In the genomic region with DNA sequence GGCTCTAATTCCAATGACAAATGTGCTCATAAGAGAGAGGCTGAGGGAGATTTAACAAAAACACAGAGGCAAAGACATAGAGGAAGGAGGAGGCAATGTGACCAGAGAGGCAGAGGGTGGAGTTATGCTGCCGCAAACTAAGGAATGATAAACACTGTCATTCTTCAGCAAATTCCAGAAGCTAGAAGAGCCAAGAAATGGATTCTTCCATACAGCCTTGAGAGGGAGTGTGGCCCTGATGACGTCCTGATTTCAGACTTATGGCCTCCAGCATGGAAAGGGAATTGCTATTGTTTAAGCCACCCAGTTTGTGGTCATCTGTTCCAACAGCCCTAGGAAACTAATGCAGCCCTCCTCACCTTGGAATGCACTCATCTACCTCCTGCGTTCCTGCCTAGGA, we compare ENCODE assay signal across 28 cellular contexts. TPM values are rescaled to one million over a fixed set of nuclear protein-coding genes. Genes with fewer than 3 reads are reported as not detected.
DNase-seq lines count a peak whose midpoint lies in the region; ATAC-seq, FAIRE-seq and TF ChIP-seq lines count a peak whose summit lies in the region.
"Had no signal": no experiment of that assay in that cellular context is flagged by ENCODE, and none has a peak within 500 bp of the region (broad histone marks: within the 10 kb centered on the region; RNA-seq: fewer than 3 reads in every experiment).

No MANE protein-coding gene starts in this region.

- no peaks in the 10 kb centered on the region for H3K4me1 ChIP-seq in astrocyte (ENCODE audit: insufficient read depth, low read length)
- H3K4me1 ChIP-seq: BE2C, body of pancreas, foreskin keratinocyte, testis had no signal

- no peaks in the 10 kb centered on the region for H3K27me3 Mint-ChIP-seq in natural killer cell (ENCODE audit: low read depth in 2 of 2)
- no peaks in the 10 kb centered on the region for H3K27me3 Mint-ChIP-seq in natural killer cell treated with Interleukin-12 subunit alpha and Interleukin-12 subunit beta and Interleukin-15 and Interleukin-18, amount 100 ng/mL, for 72 hours
- no peaks in the 10 kb centered on the region for H3K27me3 Mint-ChIP-seq in astrocyte (ENCODE audit: low read depth, unreplicated experiment)
- H3K27me3 Mint-ChIP-seq in immature natural killer cell (ENCODE audit: low read depth in 3 of 3) = peaks cover 0 to 3% (median 0%) of the 10 kb centered on the region in 3 donors

- H3K9me3 Mint-ChIP-seq in natural killer cell = no peaks in the 10 kb centered on the region
- peaks cover 3% of the 10 kb centered on the region for H3K9me3 Mint-ChIP-seq in natural killer cell treated with Interleukin-12 subunit alpha and Interleukin-12 subunit beta and Interleukin-15 and Interleukin-18, amount 100 ng/mL, for 72 hours
- no peaks in the 10 kb centered on the region for H3K9me3 Mint-ChIP-seq in astrocyte (ENCODE audit: unreplicated experiment)
- H3K9me3 Mint-ChIP-seq in immature natural killer cell = no peaks in the 10 kb centered on the region
- H3K9me3 Mint-ChIP-seq: T-helper 1 cell treated with Interleukin-12 subunit alpha and Interleukin-12 subunit beta and Interleukin-4 antibody, amounts not matched to agents 30 μg/mL and 1 μg/mL, for 36 hours had no signal

- H2AFZ ChIP-seq in astrocyte (ENCODE audit: low read depth, low read length) = no peak overlapping the region

- H3K4me3 Mint-ChIP-seq in natural killer cell (no peak overlapping the region), astrocyte (ENCODE audit: unreplicated experiment) (no peak overlapping the region), immature natural killer cell (no peak overlapping the region)
- no peak overlapping the region for H3K4me3 Mint-ChIP-seq in natural killer cell treated with Interleukin-12 subunit alpha and Interleukin-12 subunit beta and Interleukin-15 and Interleukin-18, amount 100 ng/mL, for 72 hours
- H3K4me3 Mint-ChIP-seq: T-helper 1 cell treated with Interleukin-12 subunit alpha and Interleukin-12 subunit beta and Interleukin-4 antibody, amounts not matched to agents 30 μg/mL and 1 μg/mL, for 36 hours had no signal

- H3K4me1 Mint-ChIP-seq in natural killer cell (peaks cover 56 to 75% of the 10 kb centered on the region in 2 donors), astrocyte (ENCODE audit: low read depth, unreplicated experiment) (peaks cover 6% of the 10 kb centered on the region), immature natural killer cell (peaks cover 62 to 94% of the 10 kb centered on the region in 2 donors)
- peaks cover 36 to 48% of the 10 kb centered on the region in 2 donors for H3K4me1 Mint-ChIP-seq in natural killer cell treated with Interleukin-12 subunit alpha and Interleukin-12 subunit beta and Interleukin-15 and Interleukin-18, amount 100 ng/mL, for 72 hours (ENCODE audit: low read depth in 2 of 2)

- peaks cover 7% of the 10 kb centered on the region for H3K36me3 Mint-ChIP-seq in natural killer cell
- peaks cover 29% of the 10 kb centered on the region for H3K36me3 Mint-ChIP-seq in natural killer cell treated with Interleukin-12 subunit alpha and Interleukin-12 subunit beta and Interleukin-15 and Interleukin-18, amount 100 ng/mL, for 72 hours
- peaks cover 8% of the 10 kb centered on the region for H3K36me3 Mint-ChIP-seq in astrocyte (ENCODE audit: low read depth, unreplicated experiment)
- peaks cover 25 to 45% (median 45%) of the 10 kb centered on the region in 3 donors for H3K36me3 Mint-ChIP-seq in immature natural killer cell

- H3K27ac ChIP-seq in astrocyte (ENCODE audit: low read depth, low read length) = no peak overlapping the region
- H3K27ac ChIP-seq: body of pancreas, foreskin keratinocyte, heart right ventricle, testis had no signal

- H3K27ac Mint-ChIP-seq in natural killer cell (peak overlapping the region; percentile 56 to 57), astrocyte (ENCODE audit: unreplicated experiment) (no peak overlapping the region), immature natural killer cell (peak overlapping the region in 5 of 6 donors; percentile 18 to 72 (median 55))
- peak overlapping the region in 1 of 2 donors; percentile 22 for H3K27ac Mint-ChIP-seq in natural killer cell treated with Interleukin-12 subunit alpha and Interleukin-12 subunit beta and Interleukin-15 and Interleukin-18, amount 100 ng/mL, for 72 hours
- H3K27ac Mint-ChIP-seq: T-helper 1 cell treated with Interleukin-12 subunit alpha and Interleukin-12 subunit beta and Interleukin-4 antibody, amounts not matched to agents 30 μg/mL and 1 μg/mL, for 36 hours had no signal

- no peaks in the 10 kb centered on the region for H4K20me1 ChIP-seq in astrocyte (ENCODE audit: insufficient read depth, low read length)

- no peak for TF ChIP-seq CTCF in natural killer cell (IDR thresholded peaks at IDR 0.05)
- no peak for TF ChIP-seq CTCF in astrocyte (IDR thresholded peaks at IDR 0.05; ENCODE audit: insufficient read depth, low read depth, low read length)

- intact Hi-C loops in natural killer cell (cut with micrococcal nuclease) = loop anchor here (5.0 to 10.0 kb wide), 2 partner anchors 37 to 344 kb away; no protein-coding TSS in a partner anchor

- H3K79me2 ChIP-seq in astrocyte (ENCODE audit: insufficient read depth, low read length) = no peaks in the 10 kb centered on the region

- H3K9me3 ChIP-seq in astrocyte (ENCODE audit: insufficient read depth, low read depth, low read length) = no peaks in the 10 kb centered on the region
- H3K9me3 ChIP-seq: BE2C, body of pancreas, HAP-1, heart right ventricle, testis had no signal

- no peak for DNase-seq in natural killer cell
- no peak for DNase-seq in natural killer cell treated with Interleukin-12 subunit alpha and Interleukin-12 subunit beta and Interleukin-15 and Interleukin-18, amount 100 ng/mL, for 72 hours (ENCODE audit: low spot score)
- peak; percentile 7 for DNase-seq in astrocyte (ENCODE audit: low read depth)
- DNase-seq in immature natural killer cell = no peak
- DNase-seq in stimulated activated naive CD8-positive, alpha-beta T cell treated with anti-CD3 and anti-CD28 coated beads, Interleukin-15, Interleukin-2, amounts not matched to agents 100 U/mL and 50 U/mL, for 24 hours = no peak
- no peak for DNase-seq in mucosa of gallbladder (ENCODE audit: low spot score)
- DNase-seq: activated CD4-positive, CD25-positive, alpha-beta regulatory T cell treated with anti-CD3 and anti-CD28 coated beads, Interleukin-2, amount 50 U/mL, for 72 hours; activated effector memory CD4-positive, alpha-beta T cell treated with anti-CD3 and anti-CD28 coated beads, Interleukin-2, amount 50 U/mL, for 16 hours; BE2C; body of pancreas; COR-L47; foreskin keratinocyte; heart right ventricle; KBM-7; left colon; NCI-H1417; NCI-H2081; NCI-H345; NCI-H748 treated with DMSO at 0.1 percent for 48 hours; stimulated activated naive CD4-positive, alpha-beta T cell; testis had no signal

- H3K36me3 ChIP-seq in astrocyte (ENCODE audit: insufficient read depth, low read length) = no peaks in the 10 kb centered on the region

- H3K27me3 ChIP-seq in astrocyte (ENCODE audit: insufficient read depth, low read length) = no peaks in the 10 kb centered on the region
- H3K27me3 ChIP-seq: BE2C, body of pancreas, foreskin keratinocyte, heart right ventricle, testis had no signal

- no peak overlapping the region for H3K4me3 ChIP-seq in astrocyte (ENCODE audit: insufficient read depth, low read depth, low read length)
- H3K4me3 ChIP-seq: body of pancreas, HAP-1, heart right ventricle, testis had no signal

- no peak overlapping the region for H3K4me2 ChIP-seq in astrocyte (ENCODE audit: low read length)

- ATAC-seq in natural killer cell (no peak), SK-N-SH treated with all-trans-retinoic acid at 6 μM for 48 hours (no peak), GM21360 (IDR thresholded peaks at IDR 0.05; ENCODE audit: unreplicated experiment) (no peak)
- no peak for ATAC-seq in natural killer cell treated with Interleukin-12 subunit alpha and Interleukin-12 subunit beta and Interleukin-15 and Interleukin-18, amount 100 ng/mL, for 72 hours
- ATAC-seq in stimulated activated naive CD8-positive, alpha-beta T cell treated with anti-CD3 and anti-CD28 coated beads, Interleukin-15, Interleukin-2, amounts not matched to agents 100 U/mL and 50 U/mL, for 24 hours = no peak
- ATAC-seq: body of pancreas, foreskin keratinocyte, heart right ventricle, left colon had no signal

- no peak for FAIRE-seq in astrocyte (lab: Jason Lieb, UNC)
- FAIRE-seq: A204.1, GM19239, HTR-8/SVneo had no signal

- no peak overlapping the region for H3K9ac ChIP-seq in astrocyte (ENCODE audit: low read length)

TF ChIP-seq in SK-N-SH treated with all-trans-retinoic acid at 6 μM for 48 hours, 23 proteins besides CTCF, POLR2A, EP300 and RAD21 (continues in another document):
- no peak for TF ChIP-seq ISL1 (CRISPR knock-in tag; IDR thresholded peaks at IDR 0.05)
- TF ChIP-seq, protein P1, sequence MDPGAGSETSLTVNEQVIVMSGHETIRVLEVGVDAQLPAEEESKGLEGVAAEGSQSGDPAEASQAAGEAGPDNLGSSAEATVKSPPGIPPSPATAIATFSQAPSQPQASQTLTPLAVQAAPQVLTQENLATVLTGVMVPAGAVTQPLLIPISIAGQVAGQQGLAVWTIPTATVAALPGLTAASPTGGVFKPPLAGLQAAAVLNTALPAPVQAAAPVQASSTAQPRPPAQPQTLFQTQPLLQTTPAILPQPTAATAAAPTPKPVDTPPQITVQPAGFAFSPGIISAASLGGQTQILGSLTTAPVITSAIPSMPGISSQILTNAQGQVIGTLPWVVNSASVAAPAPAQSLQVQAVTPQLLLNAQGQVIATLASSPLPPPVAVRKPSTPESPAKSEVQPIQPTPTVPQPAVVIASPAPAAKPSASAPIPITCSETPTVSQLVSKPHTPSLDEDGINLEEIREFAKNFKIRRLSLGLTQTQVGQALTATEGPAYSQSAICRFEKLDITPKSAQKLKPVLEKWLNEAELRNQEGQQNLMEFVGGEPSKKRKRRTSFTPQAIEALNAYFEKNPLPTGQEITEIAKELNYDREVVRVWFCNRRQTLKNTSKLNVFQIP (CRISPR knock-in tag; IDR thresholded peaks at IDR 0.05; ENCODE audit: borderline replicate concordance, low read depth) = no peak
- TF ChIP-seq TOX (CRISPR knock-in tag; IDR thresholded peaks at IDR 0.05; ENCODE audit: borderline replicate concordance) = no peak
- TF ChIP-seq GLIS3 (CRISPR knock-in tag; IDR thresholded peaks at IDR 0.05) = no peak
- TF ChIP-seq CSDC2 (CRISPR knock-in tag; IDR thresholded peaks at IDR 0.05) = no peak

RNA-seq across cellular contexts. Expression of a gene that starts 30.5 kb away (rescaled TPM):
- total RNA-seq in natural killer cell (100 to 1,000 TPM; 226 to 236 (median 233) TPM), astrocyte (33.8 and 34.4 TPM in 2 replicates), mucosa of gallbladder (96.4 TPM)
- 100 to 1,000 TPM in 1 of 2 donors, 10 to 100 TPM in 1; 82.6 to 113 TPM for total RNA-seq in natural killer cell treated with Interleukin-12 subunit alpha and Interleukin-12 subunit beta and Interleukin-15 and Interleukin-18, amount 100 ng/mL, for 72 hours
- 100 to 1,000 TPM; 291 to 313 (median 291) TPM for polyA plus RNA-seq in immature natural killer cell
